ENCODE assay signal across 1 cellular context in the genomic region with DNA sequence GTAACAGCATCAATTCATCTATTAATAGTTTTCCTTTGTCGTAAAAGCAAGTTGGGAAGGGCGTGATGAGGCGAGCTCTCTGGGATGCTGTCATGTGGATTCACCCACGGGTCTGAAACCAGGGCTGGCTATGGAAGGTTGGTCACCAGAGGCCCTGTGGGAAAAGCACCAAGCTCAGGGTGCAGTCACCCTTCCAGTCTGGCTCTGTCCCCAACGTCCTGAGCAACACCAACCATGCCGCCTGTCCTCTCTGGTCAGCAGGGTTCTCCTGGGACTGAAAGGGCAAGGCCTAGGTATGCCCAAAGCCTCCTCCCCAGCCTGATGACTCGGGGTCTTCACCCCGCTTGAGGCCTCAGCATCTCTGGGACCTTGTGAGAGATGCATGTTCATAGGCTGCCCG.
TF ChIP-seq lines count a peak whose summit lies in the region.

No MANE protein-coding gene starts in this region.

TF ChIP-seq in HCT116, 20 proteins besides CTCF, POLR2A, EP300 and RAD21:
- TF ChIP-seq, protein P1, sequence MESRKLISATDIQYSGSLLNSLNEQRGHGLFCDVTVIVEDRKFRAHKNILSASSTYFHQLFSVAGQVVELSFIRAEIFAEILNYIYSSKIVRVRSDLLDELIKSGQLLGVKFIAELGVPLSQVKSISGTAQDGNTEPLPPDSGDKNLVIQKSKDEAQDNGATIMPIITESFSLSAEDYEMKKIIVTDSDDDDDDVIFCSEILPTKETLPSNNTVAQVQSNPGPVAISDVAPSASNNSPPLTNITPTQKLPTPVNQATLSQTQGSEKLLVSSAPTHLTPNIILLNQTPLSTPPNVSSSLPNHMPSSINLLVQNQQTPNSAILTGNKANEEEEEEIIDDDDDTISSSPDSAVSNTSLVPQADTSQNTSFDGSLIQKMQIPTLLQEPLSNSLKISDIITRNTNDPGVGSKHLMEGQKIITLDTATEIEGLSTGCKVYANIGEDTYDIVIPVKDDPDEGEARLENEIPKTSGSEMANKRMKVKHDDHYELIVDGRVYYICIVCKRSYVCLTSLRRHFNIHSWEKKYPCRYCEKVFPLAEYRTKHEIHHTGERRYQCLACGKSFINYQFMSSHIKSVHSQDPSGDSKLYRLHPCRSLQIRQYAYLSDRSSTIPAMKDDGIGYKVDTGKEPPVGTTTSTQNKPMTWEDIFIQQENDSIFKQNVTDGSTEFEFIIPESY (IDR thresholded peaks at IDR 0.05; ENCODE audit: extremely low read depth, insufficient replicate concordance, low read length): no peak
- TF ChIP-seq EZH2 (IDR thresholded peaks at IDR 0.05) (no peak), TCF7L2 (IDR thresholded peaks at IDR 0.05; ENCODE audit: borderline replicate concordance, extremely low read depth, insufficient read depth, insufficient read length) (no peak), SIN3A (IDR thresholded peaks at IDR 0.05; ENCODE audit: low read depth) (no peak), JUND (IDR thresholded peaks at IDR 0.05) (no peak), YY1 (IDR thresholded peaks at IDR 0.05; ENCODE audit: extremely low read depth, insufficient replicate concordance, low read depth, low read length) (no peak)
- TF ChIP-seq, protein P2, sequence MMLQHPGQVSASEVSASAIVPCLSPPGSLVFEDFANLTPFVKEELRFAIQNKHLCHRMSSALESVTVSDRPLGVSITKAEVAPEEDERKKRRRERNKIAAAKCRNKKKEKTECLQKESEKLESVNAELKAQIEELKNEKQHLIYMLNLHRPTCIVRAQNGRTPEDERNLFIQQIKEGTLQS (IDR thresholded peaks at IDR 0.05): no peak
- TF ChIP-seq, protein P3, sequence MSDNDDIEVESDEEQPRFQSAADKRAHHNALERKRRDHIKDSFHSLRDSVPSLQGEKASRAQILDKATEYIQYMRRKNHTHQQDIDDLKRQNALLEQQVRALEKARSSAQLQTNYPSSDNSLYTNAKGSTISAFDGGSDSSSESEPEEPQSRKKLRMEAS (IDR thresholded peaks at IDR 0.05): no peak
